Comparison of ENCODE assay signal across 15 cellular contexts in genomic region chr6:65259080-65259479, GRCh38.
A peak's percentile ranks its signal among the peaks of the same experiment; 100 is the strongest.
DNase-seq lines count a peak whose midpoint lies in the region; ATAC-seq lines count a peak whose summit lies in the region.
"Had no signal": no experiment of that assay in that cellular context is flagged by ENCODE, and none has a peak within 500 bp of the region (broad histone marks: within the 10 kb centered on the region; RNA-seq: fewer than 3 reads in every experiment).

No MANE protein-coding gene starts in this region.

- H3K4ac ChIP-seq in mesendoderm (ENCODE audit: low read depth, low read length) = no peak overlapping the region

- no peaks in the 10 kb centered on the region for H4K20me1 ChIP-seq in Karpas-422 (ENCODE audit: insufficient read depth, low read depth, low read length)

- H3K9me3 ChIP-seq in Karpas-422 (ENCODE audit: low read length) = peaks cover 14% of the 10 kb centered on the region; the same call in 1 of the 2 replicates

- H3K27me3 ChIP-seq in mesendoderm (ENCODE audit: insufficient read depth, low read length, poor library complexity) = no peaks in the 10 kb centered on the region
- no peaks in the 10 kb centered on the region for H3K27me3 ChIP-seq in Karpas-422 (ENCODE audit: low read length)

- H2AFZ ChIP-seq in Karpas-422 (ENCODE audit: low read length) = no peak overlapping the region

- no peak overlapping the region for H2BK15ac ChIP-seq in mesendoderm (replicated peaks; ENCODE audit: low read depth)

- H4K8ac ChIP-seq in mesendoderm (ENCODE audit: low read depth, low read length) = no peak overlapping the region

- no peak overlapping the region for H4K5ac ChIP-seq in mesendoderm (ENCODE audit: low read length)

- H3K56ac ChIP-seq in mesendoderm (ENCODE audit: low read length) = no peak overlapping the region

- H2AK5ac ChIP-seq in mesendoderm (ENCODE audit: low read length) = no peak overlapping the region

- no peaks in the 10 kb centered on the region for H3K9me2 ChIP-seq in Karpas-422 (replicated peaks; ENCODE audit: insufficient read depth, low read length)

- H3K79me1 ChIP-seq in mesendoderm (ENCODE audit: low read length) = no peaks in the 10 kb centered on the region

- H3K23ac ChIP-seq in mesendoderm (ENCODE audit: low read length) = no peak overlapping the region

- H3K4me2 ChIP-seq in mesendoderm (ENCODE audit: low read length) (no peak overlapping the region), Karpas-422 (ENCODE audit: low read depth, low read length, poor library complexity, severe bottlenecking) (no peak overlapping the region)

- no peak for ATAC-seq in HG02885 (IDR thresholded peaks at IDR 0.05; ENCODE audit: poor library complexity, unreplicated experiment)
- ATAC-seq: CD8-positive, alpha-beta T cell; stimulated activated naive B cell treated with anti-CD40 and anti-IgM and Interleukin-4, amounts not matched to agents 10 μg/mL and 1 μg/mL and 100 μg/mL, for 72 hours had no signal

- H3K36me3 ChIP-seq in mesendoderm (ENCODE audit: control insufficient read depth, insufficient read depth, low read length) = no peaks in the 10 kb centered on the region
- no peaks in the 10 kb centered on the region for H3K36me3 ChIP-seq in Karpas-422 (ENCODE audit: insufficient read depth, low read length)

- DNase-seq in DMS53 (lab: John Stamatoyannopoulos, UW) = peak; percentile 67
- peak; percentile 52 for DNase-seq in M059J (ENCODE audit: low read depth)
- peak; percentile 5 for DNase-seq in brain pericyte (ENCODE audit: low read depth, low spot score)
- peak; percentile 60 for DNase-seq in mesendoderm
- no peak for DNase-seq in GF-D8 (lab: John Stamatoyannopoulos, UW)
- no peak for DNase-seq in Karpas-422
- no peak for DNase-seq in activated CD4-positive, CD25-positive, alpha-beta regulatory T cell treated with anti-CD3 and anti-CD28 coated beads, Interleukin-2, amount 50 U/mL, for 72 hours
- DNase-seq: activated CD4-positive, alpha-beta T cell treated with anti-CD3 and anti-CD28 coated beads for 4 hours; CD8-positive, alpha-beta T cell; foreskin fibroblast; GOT3; NCI-H526; stimulated activated naive B cell treated with anti-CD40 and anti-IgM and Interleukin-4, amounts not matched to agents 10 μg/mL and 1 μg/mL and 100 μg/mL, for 72 hours had no signal

- no peaks in the 10 kb centered on the region for H3K4me1 ChIP-seq in mesendoderm (ENCODE audit: control insufficient read depth, low read depth, low read length)
- H3K4me1 ChIP-seq in Karpas-422 (ENCODE audit: low read length) = no peaks in the 10 kb centered on the region

- no peak overlapping the region for H2BK5ac ChIP-seq in mesendoderm (ENCODE audit: low read length)

- no CpG with 5 or more reads among the region's 1 CpG for WGBS in mesendoderm (ENCODE audit: extremely low coverage, insufficient coverage, low lambda C conversion rate)

- no peak overlapping the region for H3K18ac ChIP-seq in mesendoderm (ENCODE audit: low read length)

- H3K79me2 ChIP-seq in mesendoderm (ENCODE audit: control insufficient read depth, insufficient read depth, low read length) (no peaks in the 10 kb centered on the region), Karpas-422 (ENCODE audit: low read length) (no peaks in the 10 kb centered on the region)

- no peak overlapping the region for H3K27ac ChIP-seq in mesendoderm (ENCODE audit: low read depth, low read length)
- H3K27ac ChIP-seq in Karpas-422 (ENCODE audit: low read length) = no peak overlapping the region
- H3K27ac ChIP-seq: SK-N-MC had no signal

- no peak overlapping the region for H3K9ac ChIP-seq in mesendoderm (ENCODE audit: low read length)
- no peak overlapping the region for H3K9ac ChIP-seq in Karpas-422 (ENCODE audit: low read length)

- no peak overlapping the region for H2BK120ac ChIP-seq in mesendoderm (ENCODE audit: low read depth, low read length)

- H3K4me3 ChIP-seq in mesendoderm (ENCODE audit: low read length) = no peak overlapping the region
- no peak overlapping the region for H3K4me3 ChIP-seq in Karpas-422 (ENCODE audit: low read length)
- H3K4me3 ChIP-seq: SK-N-MC had no signal

Comparison
In these comparisons a context has a peak if more than half of its experiments do, and no peak if none do; other contexts are left out.
1. DNase-seq: peak in DMS53 (single experiment), M059J (single experiment), brain pericyte (single experiment) and mesendoderm (single experiment); none in GF-D8 (single experiment), Karpas-422 (single experiment) and activated CD4-positive, CD25-positive, alpha-beta regulatory T cell treated with anti-CD3 and anti-CD28 coated beads, Interleukin-2, amount 50 U/mL, for 72 hours (single experiment).